ENCODE assay signal across 8 cellular contexts in genomic region chr19:4831351-4832340, GRCh38. TPM values are rescaled to one million over a fixed set of nuclear protein-coding genes. Genes with fewer than 3 reads are reported as not detected.
A peak's percentile ranks its signal among the peaks of the same experiment; 100 is the strongest.
DNase-seq lines count a peak whose midpoint lies in the region; ATAC-seq, FAIRE-seq and TF ChIP-seq lines count a peak whose summit lies in the region.

Gene TICAM1, minus strand, starts transcription at chr19:4831712. Its CDS starts 13,335 bp downstream, at chr19:4818377.

- no peaks in the 10 kb centered on the region for H3K9me3 Mint-ChIP-seq in activated T-helper 17 cell treated with anti-CD3 and anti-CD28 coated beads, Interleukin-2, amount 50 U/mL, for 72 hours
- H3K9me3 Mint-ChIP-seq in neural progenitor cell: peaks cover 5% of the 10 kb centered on the region

- peak within 1 kb of the TSS; percentile 83 for H3K4me2 ChIP-seq in neural progenitor cell

- H3F3A ChIP-seq in neural progenitor cell (ENCODE audit: low read depth): no peaks in the 10 kb centered on the region

- ATAC-seq in HG02642 (IDR thresholded peaks at IDR 0.05; ENCODE audit: poor library complexity, unreplicated experiment) (peak; percentile 80), Panc1 (peak; percentile 90)
- peak; percentile 96 for ATAC-seq in activated T-helper 17 cell treated with anti-CD3 and anti-CD28 coated beads, Interleukin-2, amount 50 U/mL, for 72 hours (replicated peaks)

- peaks cover 3% of the 10 kb centered on the region; the same call in 1 of the 2 replicates for H3K36me3 ChIP-seq in Panc1 (ENCODE audit: control insufficient read depth, insufficient read depth, low read length)
- H3K36me3 ChIP-seq in neural progenitor cell: no peaks in the 10 kb centered on the region
- no peaks in the 10 kb centered on the region for H3K36me3 ChIP-seq in subcutaneous abdominal adipose tissue (ENCODE audit: control insufficient read depth in 5 of 5, insufficient read depth in 5 of 5, low read length in 5 of 5)

- POLR2A ChIA-PET in Panc1 (lab: Charles Lee): interaction anchor here (0.5 kb wide), 1 partner anchor 10 kb away, joined by 4 read pairs; no protein-coding TSS in a partner anchor

- H2AFZ ChIP-seq in neural progenitor cell (replicated peaks): peak within 1 kb of the TSS; percentile 95

- in situ Hi-C loops in Panc1 (cut with HindIII; ENCODE audit: low pct_unique_long_range_greater_than_20kb, low sequenced_read_pairs): no loop called here

- intact Hi-C loops in Panc1 (cut with micrococcal nuclease; ENCODE audit: unreplicated experiment): no loop called here

- H3K9ac ChIP-seq in neural progenitor cell (no peak within 1 kb of the TSS), subcutaneous abdominal adipose tissue (ENCODE audit: low read length in 5 of 5) (peak within 1 kb of the TSS; percentile 83 to 98 (median 97))

- no peaks in the 10 kb centered on the region for H4K20me1 ChIP-seq in neural progenitor cell (ENCODE audit: low read depth)

- CTCF ChIA-PET in Panc1 (lab: Charles Lee): no interaction called here

- H3K27me3 Mint-ChIP-seq in activated T-helper 17 cell treated with anti-CD3 and anti-CD28 coated beads, Interleukin-2, amount 50 U/mL, for 72 hours: no peaks in the 10 kb centered on the region
- H3K27me3 Mint-ChIP-seq in neural progenitor cell (ENCODE audit: insufficient read depth, low read depth): peaks cover 22% of the 10 kb centered on the region

- DNase-seq in GM12892 (ENCODE audit: insufficient read length) (peak; percentile 73), Panc1 (ENCODE audit: low read depth, low spot score) (no peak), fibroblast of the aortic adventitia (ENCODE audit: low read depth) (peak; percentile 68), neural progenitor cell (ENCODE audit: low spot score) (no peak), NCI-H524 treated with DMSO at 0.1 percent for 48 hours (lab: John Stamatoyannopoulos, UW) (no peak)

- H3K4me3 ChIP-seq in Panc1 (ENCODE audit: low read depth in 2 of 2, low read length in 2 of 2) (peak within 1 kb of the TSS; percentile 63 to 85), fibroblast of the aortic adventitia (ENCODE audit: low read depth, low read length) (peak within 1 kb of the TSS; percentile 91), neural progenitor cell (peak within 1 kb of the TSS; percentile 59), subcutaneous abdominal adipose tissue (ENCODE audit: low read depth in 1 of 5, low read length in 5 of 5) (peak within 1 kb of the TSS; percentile 74 to 91 (median 85))

- H3K4me1 ChIP-seq in Panc1 (ENCODE audit: control insufficient read depth, insufficient read depth, low read length) (no peaks in the 10 kb centered on the region; the same call in none of the 2 replicates), neural progenitor cell (no peaks in the 10 kb centered on the region), subcutaneous abdominal adipose tissue (ENCODE audit: control insufficient read depth in 5 of 5, insufficient read depth in 5 of 5, low read length in 5 of 5) (peaks cover 4 to 22% (median 19%) of the 10 kb centered on the region in 5 donors)

- H3K27ac ChIP-seq in Panc1 (ENCODE audit: low read length): peak within 1 kb of the TSS; percentile 92
- H3K27ac ChIP-seq in neural progenitor cell: no peak within 1 kb of the TSS
- peak within 1 kb of the TSS; percentile 96 for H3K27ac ChIP-seq in subcutaneous abdominal adipose tissue (ENCODE audit: low read depth, low read length)

- H3K9me3 ChIP-seq in Panc1 (ENCODE audit: control insufficient read depth, insufficient read depth, low read depth, low read length) (no peaks in the 10 kb centered on the region), neural progenitor cell (ENCODE audit: low read depth) (no peaks in the 10 kb centered on the region), subcutaneous abdominal adipose tissue (ENCODE audit: control insufficient read depth in 5 of 5, low read length in 5 of 5) (no peaks in the 10 kb centered on the region)

- peak; percentile 95 for FAIRE-seq in GM12892 (lab: Jason Lieb, UNC)

- H3K79me2 ChIP-seq in neural progenitor cell (ENCODE audit: low read depth): no peaks in the 10 kb centered on the region

- TF ChIP-seq POLR2A in GM12892 (IDR thresholded peaks at IDR 0.05; ENCODE audit: low read depth, low read length): peak; percentile 82; the same call in 1 of the 2 replicates

- no peaks in the 10 kb centered on the region for H3K27me3 ChIP-seq in Panc1 (ENCODE audit: control insufficient read depth, insufficient read depth, low read length)
- H3K27me3 ChIP-seq in neural progenitor cell: peaks cover 28% of the 10 kb centered on the region
- H3K27me3 ChIP-seq in subcutaneous abdominal adipose tissue (ENCODE audit: control insufficient read depth in 5 of 5, insufficient read depth in 4 of 5, low read length in 5 of 5): no peaks in the 10 kb centered on the region

- peak within 1 kb of the TSS; percentile 89 for H3K4me3 Mint-ChIP-seq in activated T-helper 17 cell treated with anti-CD3 and anti-CD28 coated beads, Interleukin-2, amount 50 U/mL, for 72 hours
- peak within 1 kb of the TSS; percentile 59 for H3K4me3 Mint-ChIP-seq in neural progenitor cell

- no TSS peak for BruUV-seq in Panc1 (replicated peaks; lab: Mats Ljungman, UMichigan)

- TF ChIP-seq CTCF in Panc1 (IDR thresholded peaks at IDR 0.05) (no peak), fibroblast of the aortic adventitia (IDR thresholded peaks at IDR 0.05; ENCODE audit: insufficient read depth, low read length) (no peak), neural progenitor cell (IDR thresholded peaks at IDR 0.05) (no peak)

- peaks cover 33% of the 10 kb centered on the region for H3K36me3 Mint-ChIP-seq in activated T-helper 17 cell treated with anti-CD3 and anti-CD28 coated beads, Interleukin-2, amount 50 U/mL, for 72 hours (ENCODE audit: low read depth)
- H3K36me3 Mint-ChIP-seq in neural progenitor cell: no peaks in the 10 kb centered on the region

- peaks cover 17% of the 10 kb centered on the region for H3K4me1 Mint-ChIP-seq in activated T-helper 17 cell treated with anti-CD3 and anti-CD28 coated beads, Interleukin-2, amount 50 U/mL, for 72 hours
- no peaks in the 10 kb centered on the region for H3K4me1 Mint-ChIP-seq in neural progenitor cell

- peak within 1 kb of the TSS; percentile 90 for H3K27ac Mint-ChIP-seq in activated T-helper 17 cell treated with anti-CD3 and anti-CD28 coated beads, Interleukin-2, amount 50 U/mL, for 72 hours
- H3K27ac Mint-ChIP-seq in neural progenitor cell: no peak within 1 kb of the TSS

RNA-seq across cellular contexts. Expression of gene TICAM1, which starts in this region (rescaled TPM):
- polyA plus RNA-seq in GM12892 (2012; ENCODE audit: missing spikeins): 6.7 TPM
- total RNA-seq in Panc1 (2021; ENCODE audit: unreplicated experiment): 12.2 TPM
- polyA plus RNA-seq in Panc1 (2012; ENCODE audit: insufficient read length): 15.5 TPM
- total RNA-seq in activated T-helper 17 cell treated with anti-CD3 and anti-CD28 coated beads, Interleukin-2, amount 50 U/mL, for 72 hours: 10 to 100 TPM; 27.6 to 36.1 TPM
- 0.65 and 3.2 TPM in 2 replicates for total RNA-seq in fibroblast of the aortic adventitia (ENCODE audit: low replicate concordance)
- 0.37 TPM in 1 of 2 replicates, not detected in the other for total RNA-seq in neural progenitor cell (ENCODE audit: low replicate concordance)

Comparison
In these comparisons a context has a peak if more than half of its experiments do, and no peak if none do; other contexts are left out.
1. DNase-seq: peak in GM12892 (single experiment) and fibroblast of the aortic adventitia (single experiment); none in Panc1 (single experiment), neural progenitor cell (single experiment) and NCI-H524 treated with DMSO at 0.1 percent for 48 hours (single experiment).
2. Peak in every context shown above with its lines, with median percentiles within 50 percentile points of each other: ATAC-seq and H3K4me3 ChIP-seq.